Comparison of ENCODE assay signal across 8 cellular contexts in the genomic region with DNA sequence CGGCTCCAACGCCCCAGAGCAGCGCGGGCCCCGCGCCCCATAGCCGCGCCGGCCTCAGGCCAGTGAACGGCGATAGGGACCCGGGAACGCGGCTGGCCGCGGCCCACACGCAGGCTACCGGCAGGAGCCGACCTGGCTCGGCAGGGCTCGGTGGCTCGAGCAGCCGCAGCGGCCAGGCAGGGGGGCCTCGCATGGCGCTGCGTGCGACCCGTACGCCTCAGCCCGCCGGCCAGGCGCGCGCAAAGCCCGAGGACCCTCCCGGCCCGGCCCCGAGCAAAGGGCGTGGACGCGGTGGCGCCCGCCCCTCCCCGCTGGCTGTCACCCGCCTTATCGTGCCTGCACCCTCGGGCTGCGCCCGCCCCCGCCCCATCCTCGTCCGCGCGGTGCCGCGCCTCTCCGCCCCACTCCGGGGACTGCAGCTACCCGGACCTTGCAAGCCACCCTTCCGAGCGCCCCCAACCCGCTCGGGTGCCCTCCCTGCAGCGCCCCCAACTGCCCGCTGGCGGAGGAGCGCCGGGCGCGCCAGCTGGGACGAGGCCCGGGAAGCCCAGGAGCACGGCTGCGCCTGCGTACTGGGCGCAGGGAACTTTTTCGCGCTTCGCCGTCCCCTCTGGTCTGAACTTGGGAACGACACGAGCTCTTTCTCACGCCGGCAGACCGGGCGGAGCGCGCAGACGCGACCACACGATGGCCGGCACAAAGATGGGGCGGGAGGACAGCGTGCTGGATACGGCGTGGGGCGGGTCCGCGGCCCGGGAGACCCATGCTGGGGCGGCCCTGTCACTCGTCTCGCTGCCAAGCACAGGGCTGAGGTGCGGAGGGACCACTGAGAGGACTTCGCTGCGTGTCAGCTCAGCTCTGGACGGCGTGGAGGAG. TPM values are rescaled to one million over a fixed set of nuclear protein-coding genes. Genes with fewer than 3 reads are reported as not detected.
DNase-seq lines count a peak whose midpoint lies in the region; ATAC-seq, FAIRE-seq and TF ChIP-seq lines count a peak whose summit lies in the region.

A gene (minus strand): TSS at position 248 of the 876 bp plus-strand sequence. CDS start 55 bp downstream, at position 193.

- ATAC-seq in GM18870 (IDR thresholded peaks at IDR 0.05; ENCODE audit: unreplicated experiment) (peak; percentile 77), HG03135 (IDR thresholded peaks at IDR 0.05; ENCODE audit: unreplicated experiment) (peak; percentile 76)

- no peaks in the 10 kb centered on the region for H3K36me3 ChIP-seq in WERI-Rb-1
- no peaks in the 10 kb centered on the region for H3K36me3 ChIP-seq in bronchial epithelial cell (ENCODE audit: control insufficient read depth, insufficient read depth, low read length)
- H3K36me3 ChIP-seq in smooth muscle cell (ENCODE audit: low read depth): no peaks in the 10 kb centered on the region

- H3K4me3 ChIP-seq in WERI-Rb-1 (ENCODE audit: low read depth, low read length) (peak within 1 kb of the TSS; percentile 63), bronchial epithelial cell (ENCODE audit: low read depth, low read length) (peak within 1 kb of the TSS; percentile 73), smooth muscle cell (peak within 1 kb of the TSS; percentile 91)

- peaks cover 29% of the 10 kb centered on the region for H3K4me1 ChIP-seq in smooth muscle cell (ENCODE audit: low read depth)

- peaks cover 27% of the 10 kb centered on the region for H4K20me1 ChIP-seq in smooth muscle cell (ENCODE audit: low read depth)

- peak within 1 kb of the TSS; percentile 84 for H3K4me2 ChIP-seq in smooth muscle cell

- H3K9ac ChIP-seq in smooth muscle cell (ENCODE audit: low read depth): no peak within 1 kb of the TSS

- under 1% methylated on average over 36 of the region's 109 CpGs for WGBS in smooth muscle cell (ENCODE audit: low lambda C conversion rate)

- no peaks in the 10 kb centered on the region for H3K9me3 ChIP-seq in WERI-Rb-1 (ENCODE audit: severe bottlenecking)
- H3K9me3 ChIP-seq in smooth muscle cell (replicated peaks; ENCODE audit: low read depth): no peaks in the 10 kb centered on the region

- TF ChIP-seq CTCF in WERI-Rb-1 (IDR thresholded peaks at IDR 0.05; ENCODE audit: low read depth, low read length) (peak; percentile 72), bronchial epithelial cell (IDR thresholded peaks at IDR 0.05; ENCODE audit: insufficient read depth, low read length, severe bottlenecking) (peak; percentile 90), smooth muscle cell (IDR thresholded peaks at IDR 0.05; ENCODE audit: borderline replicate concordance, insufficient read depth, poor library complexity, severe bottlenecking) (peak; percentile 87)

- H3K27me3 ChIP-seq in WERI-Rb-1 (ENCODE audit: insufficient read depth, low read depth, severe bottlenecking) (no peaks in the 10 kb centered on the region), bronchial epithelial cell (ENCODE audit: control insufficient read depth, insufficient read depth, low read length) (no peaks in the 10 kb centered on the region), smooth muscle cell (ENCODE audit: low read depth) (no peaks in the 10 kb centered on the region)

- FAIRE-seq in bronchial epithelial cell (lab: Jason Lieb, UNC): no peak

- DNase-seq in AG08395 (ENCODE audit: low spot score) (peak; percentile 99), NCI-H2196 (lab: John Stamatoyannopoulos, UW; ENCODE audit: unreplicated experiment) (peak; percentile 98), WERI-Rb-1 (peak; percentile 91), bronchial epithelial cell (ENCODE audit: low read depth) (peak; percentile 92), iPS-NIHi11 (ENCODE audit: low spot score) (peak; percentile 97), smooth muscle cell (lab: John Stamatoyannopoulos, UW; ENCODE audit: unreplicated experiment) (peak; percentile 94)

- peaks cover 42% of the 10 kb centered on the region for H3K79me2 ChIP-seq in smooth muscle cell (ENCODE audit: low read depth)

- H3K27ac ChIP-seq in WERI-Rb-1 (peak within 1 kb of the TSS; percentile 87), smooth muscle cell (ENCODE audit: low read depth) (peak within 1 kb of the TSS; percentile 60)

- peak within 1 kb of the TSS; percentile 97 for H2AFZ ChIP-seq in smooth muscle cell (ENCODE audit: low read depth)

- H3F3A ChIP-seq in smooth muscle cell (ENCODE audit: low read depth): peaks cover 4% of the 10 kb centered on the region

RNA-seq across cellular contexts. Expression of the gene that starts here (rescaled TPM):
- total RNA-seq in bronchial epithelial cell: 13.6 and 17.6 TPM in 2 replicates
- total RNA-seq in smooth muscle cell: 14.2 and 18.4 TPM in 2 replicates
- polyA plus RNA-seq in smooth muscle cell: 7.1 and 10.3 TPM in 2 replicates

Comparison
In these comparisons a context has a peak if more than half of its experiments do, and no peak if none do; other contexts are left out.
1. Peak in every context shown above with its lines: DNase-seq, ATAC-seq, H3K4me3 ChIP-seq and H3K27ac ChIP-seq.